Comparison of ENCODE assay signal across 14 cellular contexts in the genomic region with DNA sequence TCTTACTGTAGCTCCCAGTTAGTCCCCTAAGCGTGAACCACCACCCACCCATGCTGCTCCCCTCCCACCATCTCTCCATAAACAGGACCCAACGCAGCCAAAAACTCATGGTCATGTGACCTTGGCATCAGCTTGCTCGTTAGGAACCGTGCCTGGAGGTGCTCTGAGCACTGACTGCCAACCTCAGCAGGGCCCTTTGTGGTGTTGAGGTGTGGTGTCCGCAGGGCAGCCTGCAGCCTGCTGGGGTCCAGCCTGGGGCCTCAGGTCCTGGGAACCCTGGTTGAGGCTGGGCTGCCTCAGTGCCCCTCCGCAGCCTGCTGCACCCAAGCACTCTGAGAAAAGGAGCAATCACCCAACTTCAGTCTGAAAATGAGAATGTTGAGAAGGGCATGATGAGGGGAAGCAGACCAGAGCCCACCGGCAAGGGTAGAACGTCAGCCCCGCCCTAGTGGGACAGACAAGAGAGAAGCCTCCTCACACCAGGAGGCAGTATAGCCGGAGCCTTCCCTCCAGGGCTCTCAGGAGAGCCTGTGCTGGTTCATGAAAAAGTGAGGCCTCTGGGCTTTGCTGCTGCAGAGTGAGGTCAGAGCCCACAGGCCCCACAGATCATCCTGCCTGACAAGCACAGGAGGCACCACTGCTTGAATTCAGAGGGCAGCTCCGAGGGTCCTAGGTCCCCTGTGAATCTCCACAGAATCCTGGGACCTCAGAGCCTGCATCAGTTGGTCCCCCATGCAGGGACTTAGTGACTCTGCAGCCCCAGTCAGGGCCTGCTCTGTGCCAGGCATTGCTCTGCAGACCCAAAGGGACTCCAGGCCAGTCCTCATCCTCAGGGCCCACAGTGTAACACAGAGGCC. TPM values are rescaled to one million over a fixed set of nuclear protein-coding genes. Genes with fewer than 3 reads are reported as not detected.
DNase-seq lines count a peak whose midpoint lies in the region; ATAC-seq and FAIRE-seq lines count a peak whose summit lies in the region.
"Had no signal": no experiment of that assay in that cellular context is flagged by ENCODE, and none has a peak within 500 bp of the region (broad histone marks: within the 10 kb centered on the region; RNA-seq: fewer than 3 reads in every experiment).

No MANE protein-coding gene starts in this region.

- no peak for FAIRE-seq in frontal cortex (lab: Jason Lieb, UNC)
- FAIRE-seq: GM12891, HTR-8/SVneo had no signal

- DNase-seq in ELF-1 (ENCODE audit: low read depth, low spot score): peak; percentile 1
- peak; percentile 65 for DNase-seq in amniotic epithelial cell (ENCODE audit: low read depth)
- peak; percentile 41 for DNase-seq in islet precursor cell
- no peak for DNase-seq in superior temporal gyrus (ENCODE audit: extremely low spot score)
- DNase-seq in COR-L47 (lab: John Stamatoyannopoulos, UW): no peak
- no peak for DNase-seq in frontal cortex (ENCODE audit: low spot score in 2 of 2)
- DNase-seq: activated CD4-positive, alpha-beta T cell treated with anti-CD3 and anti-CD28 coated beads, Interleukin-2, amount 50 U/mL, for 48 hours; foreskin melanocyte; NCI-H1930; stimulated activated naive CD8-positive, alpha-beta T cell treated with anti-CD3 and anti-CD28 coated beads, Interleukin-15, amount 100 ng/mL, for 72 hours had no signal

- peak overlapping the region; percentile 86 for H3K27ac ChIP-seq in skeletal muscle tissue (ENCODE audit: low read depth, low read length)

- H3K4me3 ChIP-seq in skeletal muscle tissue (ENCODE audit: low read length in 3 of 3): peak overlapping the region in 1 of 3 donors; percentile 22

- peak overlapping the region; percentile 27 to 54 (median 45) for H3K9ac ChIP-seq in skeletal muscle tissue (ENCODE audit: low read depth in 1 of 3, low read length in 3 of 3)

- peaks cover 0 to 2% (median 1%) of the 10 kb centered on the region in 3 donors for H3K9me3 ChIP-seq in skeletal muscle tissue (ENCODE audit: control insufficient read depth in 3 of 3, low read length in 3 of 3)

- no peak for ATAC-seq in GM21576 (IDR thresholded peaks at IDR 0.05; ENCODE audit: unreplicated experiment)
- ATAC-seq: stimulated activated naive CD8-positive, alpha-beta T cell treated with anti-CD3 and anti-CD28 coated beads, Interleukin-15, amount 100 ng/mL, for 72 hours had no signal

- H3K4me1 ChIP-seq in skeletal muscle tissue (ENCODE audit: control insufficient read depth in 3 of 3, insufficient read depth in 3 of 3, low read length in 3 of 3): peaks cover 15 to 26% (median 16%) of the 10 kb centered on the region in 3 donors

- no peaks in the 10 kb centered on the region for H3K36me3 ChIP-seq in skeletal muscle tissue (ENCODE audit: control insufficient read depth in 3 of 3, insufficient read depth in 3 of 3, low read length in 3 of 3)

- H3K27me3 ChIP-seq in skeletal muscle tissue (ENCODE audit: control insufficient read depth in 3 of 3, insufficient read depth in 3 of 3, low read length in 3 of 3): peaks cover 5 to 12% (median 10%) of the 10 kb centered on the region in 3 donors

RNA-seq across cellular contexts. Expression of a gene that starts 4.9 kb away (rescaled TPM):
- total RNA-seq in skeletal muscle tissue: 459 TPM
- 15.5 TPM for total RNA-seq in frontal cortex

Comparison
In these comparisons a context has a peak if more than half of its experiments do, and no peak if none do; other contexts are left out.
1. DNase-seq: peak in ELF-1 (single experiment), amniotic epithelial cell (single experiment) and islet precursor cell (single experiment); none in superior temporal gyrus (single experiment), COR-L47 (single experiment) and frontal cortex (0 of 2).
2. RNA of a gene that starts 4.9 kb away (total RNA-seq): 459 TPM in skeletal muscle tissue (single experiment); 15.5 TPM in frontal cortex (single experiment); every median in the first group is over 10 times any median in the second.